ENCODE assay signal across 1 cellular context in genomic region chr12:85000766-85001165, GRCh38.
TF ChIP-seq lines count a peak whose summit lies in the region.

No MANE protein-coding gene starts in this region.

TF ChIP-seq in GM23338, 12 proteins besides CTCF, POLR2A, EP300 and RAD21 (continued from another document):
- TF ChIP-seq, protein P1, sequence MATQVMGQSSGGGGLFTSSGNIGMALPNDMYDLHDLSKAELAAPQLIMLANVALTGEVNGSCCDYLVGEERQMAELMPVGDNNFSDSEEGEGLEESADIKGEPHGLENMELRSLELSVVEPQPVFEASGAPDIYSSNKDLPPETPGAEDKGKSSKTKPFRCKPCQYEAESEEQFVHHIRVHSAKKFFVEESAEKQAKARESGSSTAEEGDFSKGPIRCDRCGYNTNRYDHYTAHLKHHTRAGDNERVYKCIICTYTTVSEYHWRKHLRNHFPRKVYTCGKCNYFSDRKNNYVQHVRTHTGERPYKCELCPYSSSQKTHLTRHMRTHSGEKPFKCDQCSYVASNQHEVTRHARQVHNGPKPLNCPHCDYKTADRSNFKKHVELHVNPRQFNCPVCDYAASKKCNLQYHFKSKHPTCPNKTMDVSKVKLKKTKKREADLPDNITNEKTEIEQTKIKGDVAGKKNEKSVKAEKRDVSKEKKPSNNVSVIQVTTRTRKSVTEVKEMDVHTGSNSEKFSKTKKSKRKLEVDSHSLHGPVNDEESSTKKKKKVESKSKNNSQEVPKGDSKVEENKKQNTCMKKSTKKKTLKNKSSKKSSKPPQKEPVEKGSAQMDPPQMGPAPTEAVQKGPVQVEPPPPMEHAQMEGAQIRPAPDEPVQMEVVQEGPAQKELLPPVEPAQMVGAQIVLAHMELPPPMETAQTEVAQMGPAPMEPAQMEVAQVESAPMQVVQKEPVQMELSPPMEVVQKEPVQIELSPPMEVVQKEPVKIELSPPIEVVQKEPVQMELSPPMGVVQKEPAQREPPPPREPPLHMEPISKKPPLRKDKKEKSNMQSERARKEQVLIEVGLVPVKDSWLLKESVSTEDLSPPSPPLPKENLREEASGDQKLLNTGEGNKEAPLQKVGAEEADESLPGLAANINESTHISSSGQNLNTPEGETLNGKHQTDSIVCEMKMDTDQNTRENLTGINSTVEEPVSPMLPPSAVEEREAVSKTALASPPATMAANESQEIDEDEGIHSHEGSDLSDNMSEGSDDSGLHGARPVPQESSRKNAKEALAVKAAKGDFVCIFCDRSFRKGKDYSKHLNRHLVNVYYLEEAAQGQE (IDR thresholded peaks at IDR 0.05; ENCODE audit: unreplicated experiment): no peak
- TF ChIP-seq EZH2 (IDR thresholded peaks at IDR 0.05; ENCODE audit: low read depth, unreplicated experiment) (no peak), ETS1 (IDR thresholded peaks at IDR 0.05) (no peak), POLR2AphosphoS5 (IDR thresholded peaks at IDR 0.05; ENCODE audit: low read depth) (no peak), CREB1 (CRISPR knock-in tag; IDR thresholded peaks at IDR 0.05; ENCODE audit: low read depth) (no peak), ZNF114 (CRISPR knock-in tag; IDR thresholded peaks at IDR 0.05) (no peak), STAT1 (IDR thresholded peaks at IDR 0.05; ENCODE audit: unreplicated experiment) (no peak)
- TF ChIP-seq, protein P2, sequence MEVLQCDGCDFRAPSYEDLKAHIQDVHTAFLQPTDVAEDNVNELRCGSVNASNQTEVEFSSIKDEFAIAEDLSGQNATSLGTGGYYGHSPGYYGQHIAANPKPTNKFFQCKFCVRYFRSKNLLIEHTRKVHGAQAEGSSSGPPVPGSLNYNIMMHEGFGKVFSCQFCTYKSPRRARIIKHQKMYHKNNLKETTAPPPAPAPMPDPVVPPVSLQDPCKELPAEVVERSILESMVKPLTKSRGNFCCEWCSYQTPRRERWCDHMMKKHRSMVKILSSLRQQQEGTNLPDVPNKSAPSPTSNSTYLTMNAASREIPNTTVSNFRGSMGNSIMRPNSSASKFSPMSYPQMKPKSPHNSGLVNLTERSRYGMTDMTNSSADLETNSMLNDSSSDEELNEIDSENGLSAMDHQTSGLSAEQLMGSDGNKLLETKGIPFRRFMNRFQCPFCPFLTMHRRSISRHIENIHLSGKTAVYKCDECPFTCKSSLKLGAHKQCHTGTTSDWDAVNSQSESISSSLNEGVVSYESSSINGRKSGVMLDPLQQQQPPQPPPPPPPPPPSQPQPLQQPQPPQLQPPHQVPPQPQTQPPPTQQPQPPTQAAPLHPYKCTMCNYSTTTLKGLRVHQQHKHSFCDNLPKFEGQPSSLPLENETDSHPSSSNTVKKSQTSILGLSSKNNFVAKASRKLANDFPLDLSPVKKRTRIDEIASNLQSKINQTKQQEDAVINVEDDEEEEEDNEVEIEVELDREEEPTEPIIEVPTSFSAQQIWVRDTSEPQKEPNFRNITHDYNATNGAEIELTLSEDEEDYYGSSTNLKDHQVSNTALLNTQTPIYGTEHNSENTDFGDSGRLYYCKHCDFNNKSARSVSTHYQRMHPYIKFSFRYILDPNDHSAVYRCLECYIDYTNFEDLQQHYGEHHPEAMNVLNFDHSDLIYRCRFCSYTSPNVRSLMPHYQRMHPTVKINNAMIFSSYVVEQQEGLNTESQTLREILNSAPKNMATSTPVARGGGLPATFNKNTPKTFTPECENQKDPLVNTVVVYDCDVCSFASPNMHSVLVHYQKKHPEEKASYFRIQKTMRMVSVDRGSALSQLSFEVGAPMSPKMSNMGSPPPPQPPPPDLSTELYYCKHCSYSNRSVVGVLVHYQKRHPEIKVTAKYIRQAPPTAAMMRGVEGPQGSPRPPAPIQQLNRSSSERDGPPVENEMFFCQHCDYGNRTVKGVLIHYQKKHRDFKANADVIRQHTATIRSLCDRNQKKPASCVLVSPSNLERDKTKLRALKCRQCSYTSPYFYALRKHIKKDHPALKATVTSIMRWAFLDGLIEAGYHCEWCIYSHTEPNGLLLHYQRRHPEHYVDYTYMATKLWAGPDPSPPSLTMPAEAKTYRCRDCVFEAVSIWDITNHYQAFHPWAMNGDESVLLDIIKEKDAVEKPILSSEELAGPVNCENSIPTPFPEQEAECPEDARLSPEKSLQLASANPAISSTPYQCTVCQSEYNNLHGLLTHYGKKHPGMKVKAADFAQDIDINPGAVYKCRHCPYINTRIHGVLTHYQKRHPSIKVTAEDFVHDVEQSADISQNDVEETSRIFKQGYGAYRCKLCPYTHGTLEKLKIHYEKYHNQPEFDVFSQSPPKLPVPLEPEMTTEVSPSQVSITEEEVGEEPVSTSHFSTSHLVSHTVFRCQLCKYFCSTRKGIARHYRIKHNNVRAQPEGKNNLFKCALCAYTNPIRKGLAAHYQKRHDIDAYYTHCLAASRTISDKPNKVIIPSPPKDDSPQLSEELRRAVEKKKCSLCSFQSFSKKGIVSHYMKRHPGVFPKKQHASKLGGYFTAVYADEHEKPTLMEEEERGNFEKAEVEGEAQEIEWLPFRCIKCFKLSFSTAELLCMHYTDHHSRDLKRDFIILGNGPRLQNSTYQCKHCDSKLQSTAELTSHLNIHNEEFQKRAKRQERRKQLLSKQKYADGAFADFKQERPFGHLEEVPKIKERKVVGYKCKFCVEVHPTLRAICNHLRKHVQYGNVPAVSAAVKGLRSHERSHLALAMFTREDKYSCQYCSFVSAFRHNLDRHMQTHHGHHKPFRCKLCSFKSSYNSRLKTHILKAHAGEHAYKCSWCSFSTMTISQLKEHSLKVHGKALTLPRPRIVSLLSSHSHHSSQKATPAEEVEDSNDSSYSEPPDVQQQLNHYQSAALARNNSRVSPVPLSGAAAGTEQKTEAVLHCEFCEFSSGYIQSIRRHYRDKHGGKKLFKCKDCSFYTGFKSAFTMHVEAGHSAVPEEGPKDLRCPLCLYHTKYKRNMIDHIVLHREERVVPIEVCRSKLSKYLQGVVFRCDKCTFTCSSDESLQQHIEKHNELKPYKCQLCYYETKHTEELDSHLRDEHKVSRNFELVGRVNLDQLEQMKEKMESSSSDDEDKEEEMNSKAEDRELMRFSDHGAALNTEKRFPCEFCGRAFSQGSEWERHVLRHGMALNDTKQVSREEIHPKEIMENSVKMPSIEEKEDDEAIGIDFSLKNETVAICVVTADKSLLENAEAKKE (CRISPR knock-in tag; IDR thresholded peaks at IDR 0.05): no peak
TF ChIP-seq in GM23338: peak in this region for 0.
